1 cellular context compared by ENCODE assay signal in genomic region chr5:78574731-78575161, GRCh38.
TF ChIP-seq lines count a peak whose summit lies in the region.

No MANE protein-coding gene starts in this region.

TF ChIP-seq in GM23338, 12 proteins besides CTCF, POLR2A, EP300 and RAD21 (continued from another document):
- no peak for TF ChIP-seq ZNF462 (CRISPR knock-in tag; IDR thresholded peaks at IDR 0.05)
- TF ChIP-seq STAT1 (IDR thresholded peaks at IDR 0.05; ENCODE audit: unreplicated experiment): no peak
- TF ChIP-seq EZH2 (IDR thresholded peaks at IDR 0.05; ENCODE audit: low read depth, unreplicated experiment): no peak
- no peak for TF ChIP-seq ZNF331 (CRISPR knock-in tag; IDR thresholded peaks at IDR 0.05; ENCODE audit: low read depth)
- TF ChIP-seq POLR2AphosphoS5 (IDR thresholded peaks at IDR 0.05; ENCODE audit: low read depth): no peak
- TF ChIP-seq CREB1 (CRISPR knock-in tag; IDR thresholded peaks at IDR 0.05; ENCODE audit: low read depth): no peak
- TF ChIP-seq JUNB (IDR thresholded peaks at IDR 0.05; ENCODE audit: unreplicated experiment): no peak
- TF ChIP-seq ZNF114 (CRISPR knock-in tag; IDR thresholded peaks at IDR 0.05): no peak
- no peak for TF ChIP-seq EZH2phosphoT487 (IDR thresholded peaks at IDR 0.05; ENCODE audit: unreplicated experiment)
- TF ChIP-seq, protein P1, sequence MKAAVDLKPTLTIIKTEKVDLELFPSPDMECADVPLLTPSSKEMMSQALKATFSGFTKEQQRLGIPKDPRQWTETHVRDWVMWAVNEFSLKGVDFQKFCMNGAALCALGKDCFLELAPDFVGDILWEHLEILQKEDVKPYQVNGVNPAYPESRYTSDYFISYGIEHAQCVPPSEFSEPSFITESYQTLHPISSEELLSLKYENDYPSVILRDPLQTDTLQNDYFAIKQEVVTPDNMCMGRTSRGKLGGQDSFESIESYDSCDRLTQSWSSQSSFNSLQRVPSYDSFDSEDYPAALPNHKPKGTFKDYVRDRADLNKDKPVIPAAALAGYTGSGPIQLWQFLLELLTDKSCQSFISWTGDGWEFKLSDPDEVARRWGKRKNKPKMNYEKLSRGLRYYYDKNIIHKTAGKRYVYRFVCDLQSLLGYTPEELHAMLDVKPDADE (IDR thresholded peaks at IDR 0.05): no peak
